ENCODE assay signal across 7 cellular contexts in genomic region chr15:22238276-22238949, GRCh38.
DNase-seq lines count a peak whose midpoint lies in the region; ATAC-seq and TF ChIP-seq lines count a peak whose summit lies in the region.
"Not testable (repeated sequence)": the region's sequence is repeated elsewhere in the genome, so short reads cannot be mapped to it uniquely, and the experiment has no call there.

No MANE protein-coding gene starts in this region.

- H3K4me3 Mint-ChIP-seq in MCF 10A (ENCODE audit: unreplicated experiment) (peak overlapping the region; percentile 63), endothelial cell (ENCODE audit: unreplicated experiment) (peak overlapping the region; percentile 72), neural progenitor cell (peak overlapping the region; percentile 11)
- H3K4me3 Mint-ChIP-seq in stimulated activated memory B cell treated with anti-CD40 and anti-IgM and Interleukin-4, amounts not matched to agents 10 μg/mL and 1 μg/mL and 100 μg/mL, for 72 hours, result not testable (repeated sequence)

- H3K4me3 ChIP-seq in Panc1 (ENCODE audit: low read depth in 2 of 2, low read length in 2 of 2); neural progenitor cell: not testable (repeated sequence)

- not testable (repeated sequence) for H3K27ac ChIP-seq in Panc1 (ENCODE audit: low read length); neural progenitor cell

- not testable (repeated sequence) for H3K36me3 ChIP-seq in Panc1 (ENCODE audit: control insufficient read depth, insufficient read depth, low read length); neural progenitor cell

- in situ Hi-C loops in G401 (cut with HindIII; ENCODE audit: low sequenced_read_pairs); Panc1 (cut with HindIII; ENCODE audit: low pct_unique_long_range_greater_than_20kb, low sequenced_read_pairs): not testable (repeated sequence)

- H3K4me1 ChIP-seq in Panc1 (ENCODE audit: control insufficient read depth, insufficient read depth, low read length); neural progenitor cell: not testable (repeated sequence)

- not testable (repeated sequence) for H3K4me2 ChIP-seq in neural progenitor cell

- CTCF ChIA-PET in Panc1 (lab: Charles Lee), result not testable (repeated sequence)
- CTCF ChIA-PET in MCF 10A (lab: Yijun Ruan, JAX), result interaction anchor here (0.9 to 7.4 kb wide), 3 partner anchors 13 to 1883 kb away, joined by 3 to 83 read pairs (median 6); no protein-coding TSS in a partner anchor

- intact Hi-C loops in Panc1 (cut with micrococcal nuclease; ENCODE audit: unreplicated experiment); MCF 10A (cut with micrococcal nuclease); left ventricle myocardium superior (cut with micrococcal nuclease): not testable (repeated sequence)

- H3K9me3 Mint-ChIP-seq in MCF 10A (ENCODE audit: unreplicated experiment); stimulated activated memory B cell treated with anti-CD40 and anti-IgM and Interleukin-4, amounts not matched to agents 10 μg/mL and 1 μg/mL and 100 μg/mL, for 72 hours: not testable (repeated sequence)
- H3K9me3 Mint-ChIP-seq in endothelial cell (ENCODE audit: unreplicated experiment) (peaks cover 71% of the 10 kb centered on the region), neural progenitor cell (peaks cover 80% of the 10 kb centered on the region)

- H3F3A ChIP-seq in neural progenitor cell (ENCODE audit: low read depth), result not testable (repeated sequence)

- POLR2A ChIA-PET in Panc1 (lab: Charles Lee), result not testable (repeated sequence)
- POLR2A ChIA-PET in MCF 10A (lab: Yijun Ruan, JAX), result interaction anchor here (0.7 to 2.6 kb wide), 5 partner anchors 11 to 1868 kb away, joined by 3 to 16 read pairs (median 3); no protein-coding TSS in a partner anchor

- H3K4me1 Mint-ChIP-seq in MCF 10A (ENCODE audit: insufficient read depth, unreplicated experiment), result peaks cover 19% of the 10 kb centered on the region
- H3K4me1 Mint-ChIP-seq in endothelial cell (ENCODE audit: unreplicated experiment); neural progenitor cell; stimulated activated memory B cell treated with anti-CD40 and anti-IgM and Interleukin-4, amounts not matched to agents 10 μg/mL and 1 μg/mL and 100 μg/mL, for 72 hours: not testable (repeated sequence)

- not testable (repeated sequence) for TF ChIP-seq CTCF in Panc1 (IDR thresholded peaks at IDR 0.05); MCF 10A (IDR thresholded peaks at IDR 0.05; ENCODE audit: unreplicated experiment); endothelial cell (IDR thresholded peaks at IDR 0.05; ENCODE audit: unreplicated experiment); neural progenitor cell (IDR thresholded peaks at IDR 0.05)

- DNase-seq in G401 (ENCODE audit: low spot score), result peak; percentile 79
- DNase-seq in Panc1 (ENCODE audit: low read depth, low spot score); endothelial cell (ENCODE audit: low spot score); left ventricle myocardium superior; neural progenitor cell (ENCODE audit: low spot score): not testable (repeated sequence)
- peak; percentile 87 for DNase-seq in MCF 10A (ENCODE audit: unreplicated experiment)

- H3K27me3 Mint-ChIP-seq in MCF 10A (ENCODE audit: insufficient read depth, unreplicated experiment); stimulated activated memory B cell treated with anti-CD40 and anti-IgM and Interleukin-4, amounts not matched to agents 10 μg/mL and 1 μg/mL and 100 μg/mL, for 72 hours: not testable (repeated sequence)
- H3K27me3 Mint-ChIP-seq in endothelial cell (ENCODE audit: unreplicated experiment) (peaks cover 22% of the 10 kb centered on the region), neural progenitor cell (ENCODE audit: insufficient read depth, low read depth) (peaks cover 14% of the 10 kb centered on the region)

- H3K9me3 ChIP-seq in Panc1 (ENCODE audit: control insufficient read depth, insufficient read depth, low read depth, low read length), result not testable (repeated sequence)
- H3K9me3 ChIP-seq in neural progenitor cell (ENCODE audit: low read depth), result peaks cover 39% of the 10 kb centered on the region

- not testable (repeated sequence) for BruUV-seq in Panc1 (replicated peaks; lab: Mats Ljungman, UMichigan); MCF 10A (replicated peaks; lab: Mats Ljungman, UMichigan)

- H4K20me1 ChIP-seq in neural progenitor cell (ENCODE audit: low read depth), result not testable (repeated sequence)

- H3K9ac ChIP-seq in neural progenitor cell, result not testable (repeated sequence)

- H2AFZ ChIP-seq in neural progenitor cell (replicated peaks), result not testable (repeated sequence)

- ATAC-seq in Panc1, result peak; percentile 44; the same call in 1 of the 2 replicates
- ATAC-seq in left ventricle myocardium superior, result peak; percentile 81
- peak; percentile 24 for ATAC-seq in stimulated activated memory B cell treated with anti-CD40 and anti-IgM and Interleukin-4, amounts not matched to agents 10 μg/mL and 1 μg/mL and 100 μg/mL, for 72 hours

- H3K27me3 ChIP-seq in Panc1 (ENCODE audit: control insufficient read depth, insufficient read depth, low read length); neural progenitor cell: not testable (repeated sequence)

- H3K36me3 Mint-ChIP-seq in MCF 10A (ENCODE audit: insufficient read depth, unreplicated experiment); neural progenitor cell; stimulated activated memory B cell treated with anti-CD40 and anti-IgM and Interleukin-4, amounts not matched to agents 10 μg/mL and 1 μg/mL and 100 μg/mL, for 72 hours: not testable (repeated sequence)
- peaks cover 43% of the 10 kb centered on the region for H3K36me3 Mint-ChIP-seq in endothelial cell (ENCODE audit: low read depth, unreplicated experiment)

- H3K79me2 ChIP-seq in neural progenitor cell (ENCODE audit: low read depth), result not testable (repeated sequence)

- peak overlapping the region; percentile 89 for H3K27ac Mint-ChIP-seq in MCF 10A (ENCODE audit: low read depth, unreplicated experiment)
- peak overlapping the region; percentile 65 for H3K27ac Mint-ChIP-seq in endothelial cell (ENCODE audit: unreplicated experiment)
- not testable (repeated sequence) for H3K27ac Mint-ChIP-seq in neural progenitor cell; stimulated activated memory B cell treated with anti-CD40 and anti-IgM and Interleukin-4, amounts not matched to agents 10 μg/mL and 1 μg/mL and 100 μg/mL, for 72 hours

Comparison
In these comparisons a context has a peak if more than half of its experiments do, and no peak if none do; other contexts are left out.
1. ATAC-seq: peak in every context shown above with its lines; median percentile 81 in left ventricle myocardium superior; 44 in Panc1; 24 in stimulated activated memory B cell treated with anti-CD40 and anti-IgM and Interleukin-4, amounts not matched to agents 10 μg/mL and 1 μg/mL and 100 μg/mL, for 72 hours.